Comparison of ENCODE assay signal across 21 cellular contexts in genomic region chr1:203059485-203059884, GRCh38. TPM values are rescaled to one million over a fixed set of nuclear protein-coding genes. Genes with fewer than 3 reads are reported as not detected.
"Had no signal": no experiment of that assay in that cellular context is flagged by ENCODE, and none has a peak within 500 bp of the region (broad histone marks: within the 10 kb centered on the region; RNA-seq: fewer than 3 reads in every experiment).

No MANE protein-coding gene starts in this region.

- H3K4me3 Mint-ChIP-seq: activated naive CD8-positive, alpha-beta T cell treated with anti-CD3 and anti-CD28 coated beads for 36 hours; activated T-helper 1 cell treated with anti-CD3 and anti-CD28 coated beads, Interleukin-12 subunit alpha, Interleukin-12 subunit beta, Interleukin-2, Interleukin-4 antibody, amounts not matched to agents 30 ng/mL and 10 ng/mL and 1 ng/mL, durations not matched to agents 14 hours and 24 hours and 36 hours; central memory CD8-positive, alpha-beta T cell; stimulated activated naive CD8-positive, alpha-beta T cell treated with anti-CD3 and anti-CD28 coated beads, Interleukin-15, Interleukin-2, amounts not matched to agents 100 ng/mL and 50 ng/mL, for 24 hours; T-helper 2 cell treated with Interferon-gamma antibody and Interleukin-4, amounts not matched to agents 5 μg/mL and 100 μg/mL, for 36 hours had no signal

- H3K27me3 Mint-ChIP-seq: stimulated activated naive CD8-positive, alpha-beta T cell treated with anti-CD3 and anti-CD28 coated beads, Interleukin-15, Interleukin-2, amounts not matched to agents 100 ng/mL and 50 ng/mL, for 24 hours had no signal

- ATAC-seq: activated CD4-positive, CD25-positive, alpha-beta regulatory T cell treated with anti-CD3 and anti-CD28 coated beads, Interleukin-2, amount 50 U/mL, for 24 hours; foreskin keratinocyte; psoas muscle had no signal

- H3K4me1 Mint-ChIP-seq: activated naive CD8-positive, alpha-beta T cell treated with anti-CD3 and anti-CD28 coated beads for 36 hours; central memory CD8-positive, alpha-beta T cell had no signal

- H3K4me3 ChIP-seq: psoas muscle, right lobe of liver, smooth muscle cell, suprapubic skin had no signal

- H3K27ac ChIP-seq: brain microvascular endothelial cell, foreskin keratinocyte, psoas muscle, right lobe of liver, suprapubic skin had no signal

- H3K27ac Mint-ChIP-seq: activated naive CD8-positive, alpha-beta T cell treated with anti-CD3 and anti-CD28 coated beads for 36 hours; activated T-helper 1 cell treated with anti-CD3 and anti-CD28 coated beads, Interleukin-12 subunit alpha, Interleukin-12 subunit beta, Interleukin-2, Interleukin-4 antibody, amounts not matched to agents 30 ng/mL and 10 ng/mL and 1 ng/mL, durations not matched to agents 14 hours and 24 hours and 36 hours; stimulated activated naive CD8-positive, alpha-beta T cell treated with anti-CD3 and anti-CD28 coated beads, Interleukin-15, Interleukin-2, amounts not matched to agents 100 ng/mL and 50 ng/mL, for 24 hours; T-helper 2 cell treated with Interferon-gamma antibody and Interleukin-4, amounts not matched to agents 5 μg/mL and 100 μg/mL, for 36 hours had no signal

- DNase-seq: activated CD4-positive, alpha-beta T cell treated with anti-CD3 and anti-CD28 coated beads, Interleukin-2, amount 50 U/mL, for 1 hour; activated CD8-positive, alpha-beta memory T cell treated with anti-CD3 and anti-CD28 coated beads for 24 hours; activated naive CD8-positive, alpha-beta T cell treated with anti-CD3 and anti-CD28 coated beads for 36 hours; amygdala; brain microvascular endothelial cell; effector memory CD4-positive, alpha-beta T cell; foreskin keratinocyte; kidney glomerular epithelial cell; right lobe of liver; trophoblast cell had no signal

- H3K4me1 ChIP-seq: foreskin keratinocyte, right lobe of liver, suprapubic skin had no signal

- H3K27me3 ChIP-seq: right lobe of liver, suprapubic skin had no signal

- H3K9me3 ChIP-seq: psoas muscle, right lobe of liver, suprapubic skin had no signal

- H3K9me3 Mint-ChIP-seq: activated naive CD8-positive, alpha-beta T cell treated with anti-CD3 and anti-CD28 coated beads for 36 hours; activated T-helper 1 cell treated with anti-CD3 and anti-CD28 coated beads, Interleukin-12 subunit alpha, Interleukin-12 subunit beta, Interleukin-2, Interleukin-4 antibody, amounts not matched to agents 30 ng/mL and 10 ng/mL and 1 ng/mL, durations not matched to agents 14 hours and 24 hours and 36 hours; central memory CD8-positive, alpha-beta T cell; stimulated activated naive CD8-positive, alpha-beta T cell treated with anti-CD3 and anti-CD28 coated beads, Interleukin-15, Interleukin-2, amounts not matched to agents 100 ng/mL and 50 ng/mL, for 24 hours; T-helper 2 cell treated with Interferon-gamma antibody and Interleukin-4, amounts not matched to agents 5 μg/mL and 100 μg/mL, for 36 hours had no signal

- H3K36me3 ChIP-seq: brain microvascular endothelial cell, right lobe of liver, suprapubic skin had no signal

RNA-seq across cellular contexts. Expression of gene MYOG, which starts 26.3 kb away (rescaled TPM):
- total RNA-seq: activated naive CD8-positive, alpha-beta T cell treated with anti-CD3 and anti-CD28 coated beads for 36 hours; activated T-helper 1 cell treated with anti-CD3 and anti-CD28 coated beads, Interleukin-12 subunit alpha, Interleukin-12 subunit beta, Interleukin-2, Interleukin-4 antibody, amounts not matched to agents 30 ng/mL and 10 ng/mL and 1 ng/mL, durations not matched to agents 14 hours and 24 hours and 36 hours; foreskin keratinocyte; lower leg skin; osteocyte; right lobe of liver; smooth muscle cell; suprapubic skin had no signal
- polyA plus RNA-seq: foreskin keratinocyte, neural cell, smooth muscle cell had no signal
